Comparison of ENCODE assay signal across 9 cellular contexts in the genomic region with DNA sequence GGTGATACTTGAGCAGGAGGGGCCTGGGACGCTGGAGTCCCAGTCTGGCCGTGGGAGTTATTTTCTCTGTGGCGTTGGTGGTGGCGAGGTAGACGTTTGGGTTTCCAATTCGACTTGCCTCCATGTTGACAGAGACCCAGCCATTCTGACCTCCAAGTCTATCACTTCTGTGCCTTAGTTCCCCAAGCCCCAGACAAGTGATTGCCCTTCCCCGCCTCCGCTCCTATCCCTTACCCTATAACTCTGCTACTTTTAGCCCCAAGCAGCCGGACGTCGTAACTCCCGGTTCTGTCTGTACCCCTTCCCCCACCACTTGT. TPM values are rescaled to one million over a fixed set of nuclear protein-coding genes. Genes with fewer than 3 reads are reported as not detected.
DNase-seq lines count a peak whose midpoint lies in the region; ATAC-seq and TF ChIP-seq lines count a peak whose summit lies in the region.
"Had no signal": no experiment of that assay in that cellular context is flagged by ENCODE, and none has a peak within 500 bp of the region (broad histone marks: within the 10 kb centered on the region; RNA-seq: fewer than 3 reads in every experiment).

No MANE protein-coding gene starts in this region.

- no peaks in the 10 kb centered on the region for H3K9me1 ChIP-seq in IMR-90 (ENCODE audit: insufficient read depth, low read length)

- H3K27ac Mint-ChIP-seq in CD14-positive monocyte (peak overlapping the region; percentile 75 to 95 (median 92)), chondrocyte (ENCODE audit: unreplicated experiment) (peak overlapping the region; percentile 88)
- H3K27ac Mint-ChIP-seq in naive thymus-derived CD8-positive, alpha-beta T cell, result peak overlapping the region; percentile 48 to 98 (median 94)

- peak overlapping the region; percentile 81 for H3K9ac ChIP-seq in IMR-90 (ENCODE audit: low read depth, low read length)

- no peak for TF ChIP-seq RAD21 in IMR-90 (IDR thresholded peaks at IDR 0.05; ENCODE audit: low read length)

- H2BK120ac ChIP-seq in IMR-90 (ENCODE audit: low read depth, low read length), result no peak overlapping the region

- H2BK15ac ChIP-seq in IMR-90 (ENCODE audit: low read depth, low read length), result no peak overlapping the region

- dilution Hi-C loops in IMR-90 (cut with HindIII; ENCODE audit: low sequenced_read_pairs, unreplicated experiment), result no loop called here

- no peak overlapping the region for H2BK5ac ChIP-seq in IMR-90 (ENCODE audit: low read depth, low read length, poor library complexity, severe bottlenecking)

- H4K20me1 ChIP-seq in IMR-90 (ENCODE audit: insufficient read depth, low read length), result peaks cover 11% of the 10 kb centered on the region; the same call in 1 of the 2 replicates

- peak overlapping the region; percentile 96 for H2AK9ac ChIP-seq in IMR-90 (replicated peaks; ENCODE audit: low read depth, low read length, poor library complexity)

- WGBS in IMR-90 (ENCODE audit: extremely low coverage in 2 of 2, insufficient read length in 1 of 2), 2 experiments, result 0% methylated on average over 6 of the region's 12 CpGs; no CpG with 5 or more reads in 1 of the 2 experiments

- peak overlapping the region; percentile 90 to 99 for H4K8ac ChIP-seq in IMR-90 (ENCODE audit: low read depth in 2 of 2, low read length in 2 of 2)

- H3K4me1 Mint-ChIP-seq in CD14-positive monocyte (peaks cover 22% of the 10 kb centered on the region), chondrocyte (ENCODE audit: low read depth) (peaks cover 21% of the 10 kb centered on the region)
- peaks cover 16 to 33% (median 28%) of the 10 kb centered on the region in 4 donors for H3K4me1 Mint-ChIP-seq in naive thymus-derived CD8-positive, alpha-beta T cell

- in situ Hi-C loops in IMR-90 (cut with MboI; ENCODE audit: low sequenced_read_pairs), result no loop called here

- CTCF ChIA-PET in IMR-90 (lab: Yijun Ruan, JAX), result no interaction called here

- peak overlapping the region; percentile 67 for H3K27ac ChIP-seq in IMR-90 (ENCODE audit: insufficient read depth, low read length)

- peaks cover 25 to 32% of the 10 kb centered on the region in 2 experiments for H3K79me1 ChIP-seq in IMR-90 (ENCODE audit: low read depth in 1 of 2, low read length in 2 of 2)

- H3K4me2 ChIP-seq in IMR-90 (ENCODE audit: low read depth, low read length), result peak overlapping the region; percentile 87

- H2BK20ac ChIP-seq in IMR-90 (ENCODE audit: low read depth, low read length), result no peak overlapping the region

- intact Hi-C loops in CD14-positive monocyte (cut with micrococcal nuclease), result loop anchor here in 1 of 2 donors (5.0 kb wide), 1 partner anchor 51 kb away; a partner anchor contains a TSS
- intact Hi-C loops in IMR-90 (cut with micrococcal nuclease), result loop anchor here (2.0 kb wide), 1 partner anchor 52 kb away; a partner anchor contains a TSS

- no peak overlapping the region for H3K18ac ChIP-seq in IMR-90 (ENCODE audit: low read depth, low read length)

- H3K9me3 Mint-ChIP-seq in CD14-positive monocyte (no peaks in the 10 kb centered on the region), chondrocyte (ENCODE audit: low read depth) (no peaks in the 10 kb centered on the region)
- H3K9me3 Mint-ChIP-seq in naive thymus-derived CD8-positive, alpha-beta T cell, result no peaks in the 10 kb centered on the region

- peaks cover 28 to 42% of the 10 kb centered on the region in 2 donors for H3K36me3 Mint-ChIP-seq in CD14-positive monocyte
- peaks cover 8% of the 10 kb centered on the region for H3K36me3 Mint-ChIP-seq in chondrocyte (ENCODE audit: low read depth)
- peaks cover 0 to 26% (median 0%) of the 10 kb centered on the region in 3 donors for H3K36me3 Mint-ChIP-seq in naive thymus-derived CD8-positive, alpha-beta T cell

- H3K9me3 ChIP-seq in IMR-90 (ENCODE audit: control insufficient read depth, insufficient read depth, low read length), result no peaks in the 10 kb centered on the region

- H3K4me3 Mint-ChIP-seq in CD14-positive monocyte, result peak overlapping the region; percentile 87 to 96
- H3K4me3 Mint-ChIP-seq in chondrocyte (ENCODE audit: unreplicated experiment), result peak overlapping the region; percentile 90
- peak overlapping the region; percentile 84 to 94 (median 93) for H3K4me3 Mint-ChIP-seq in naive thymus-derived CD8-positive, alpha-beta T cell

- BruUV-seq in IMR-90 (replicated peaks; lab: Mats Ljungman, UMichigan), result no TSS peak

- H3K56ac ChIP-seq in IMR-90 (ENCODE audit: extremely low read depth, insufficient read depth, low read length), result peak overlapping the region; percentile 65

- TF ChIP-seq POLR2A in IMR-90 (IDR thresholded peaks at IDR 0.05; ENCODE audit: low read depth, low read length), result no peak

- H3K36me3 ChIP-seq in IMR-90 (ENCODE audit: control insufficient read depth, insufficient read depth, low read length), result peaks cover 14% of the 10 kb centered on the region

- H4K91ac ChIP-seq in IMR-90 (ENCODE audit: insufficient read depth, low read depth, low read length), result peak overlapping the region; percentile 50; the same call in 1 of the 2 replicates

- ATAC-seq in IMR-90 (ENCODE audit: low read depth), result 0 out of 2 replicates have a peak, but pooled peaks have one; percentile 1
- ATAC-seq in naive thymus-derived CD8-positive, alpha-beta T cell, result no peak
- ATAC-seq in GM19351 (IDR thresholded peaks at IDR 0.05; ENCODE audit: unreplicated experiment), result no peak

- no peak overlapping the region for H4K5ac ChIP-seq in IMR-90 (ENCODE audit: low read depth, low read length)

- no peak for DNase-seq in CD14-positive monocyte (ENCODE audit: low spot score)
- no peak for DNase-seq in IMR-90
- no peak for DNase-seq in chondrocyte (ENCODE audit: low spot score)
- DNase-seq in naive thymus-derived CD8-positive, alpha-beta T cell, result no peak
- no peak for DNase-seq in NCI-H146 treated with DMSO at 0.1 percent for 48 hours (lab: John Stamatoyannopoulos, UW; ENCODE audit: unreplicated experiment)
- DNase-seq in NK-92 treated with Interleukin-12 subunit alpha and Interleukin-12 subunit beta, amount 100 ng/mL, for 24 hours (lab: John Stamatoyannopoulos, UW), result no peak
- DNase-seq in NK-92 (lab: John Stamatoyannopoulos, UW; ENCODE audit: unreplicated experiment), result no peak

- peak overlapping the region; percentile 73; the same call in 1 of the 2 replicates for H3K23ac ChIP-seq in IMR-90 (ENCODE audit: low read depth, low read length)

- H3K27me3 ChIP-seq in IMR-90 (ENCODE audit: control insufficient read depth, insufficient read depth, low read length), result no peaks in the 10 kb centered on the region

- H2AK5ac ChIP-seq in IMR-90 (ENCODE audit: low read depth, low read length), result peak overlapping the region; percentile 70

- H3K27me3 Mint-ChIP-seq in CD14-positive monocyte (ENCODE audit: low read depth in 3 of 3) (peaks cover 0 to 2% (median 0%) of the 10 kb centered on the region in 3 donors), chondrocyte (ENCODE audit: low read depth) (no peaks in the 10 kb centered on the region)
- no peaks in the 10 kb centered on the region for H3K27me3 Mint-ChIP-seq in naive thymus-derived CD8-positive, alpha-beta T cell

- peaks cover 9% of the 10 kb centered on the region for H3K4me1 ChIP-seq in IMR-90 (ENCODE audit: control insufficient read depth, insufficient read depth, low read length)

- TF ChIP-seq CTCF in CD14-positive monocyte (IDR thresholded peaks at IDR 0.05), result no peak
- TF ChIP-seq CTCF in IMR-90 (conservative IDR thresholded peaks at IDR 0.05; ENCODE audit: low read depth, low read length), result no peak
- TF ChIP-seq CTCF in chondrocyte (IDR thresholded peaks at IDR 0.05), result no peak

- POLR2A ChIA-PET in IMR-90 (lab: Charles Lee; ENCODE audit: unreplicated experiment), result interaction anchor here (1.0 kb wide), 1 partner anchor 45 kb away, joined by 3 read pairs; a partner anchor contains a TSS
- POLR2A ChIA-PET in naive thymus-derived CD8-positive, alpha-beta T cell (lab: Charles Lee), result interaction anchor here (0.5 to 1.2 kb wide), 4 partner anchors 36 to 631 kb away, joined by 3 to 11 read pairs (median 6); a partner anchor contains a TSS

- peak overlapping the region; percentile 75 for H3K4me3 ChIP-seq in IMR-90 (ENCODE audit: insufficient read depth, low read depth, low read length)

- peak overlapping the region; percentile 98 for H2AFZ ChIP-seq in IMR-90 (replicated peaks; ENCODE audit: low read length, poor library complexity)

- peak overlapping the region; percentile 81 for H3K4ac ChIP-seq in IMR-90 (ENCODE audit: low read depth, low read length)

- H3K14ac ChIP-seq in IMR-90 (replicated peaks; ENCODE audit: low read depth, low read length), result peak overlapping the region; percentile 83; the same call in 1 of the 2 replicates

RNA-seq across cellular contexts. Expression of a gene that starts 0.5 kb away (rescaled TPM):
- polyA plus RNA-seq in CD14-positive monocyte, result 10 to 100 TPM; 43.8 to 54.6 TPM
- 52.0 and 53.3 TPM in 2 replicates for total RNA-seq in IMR-90 (2012; rRNA removed)
- polyA plus RNA-seq in IMR-90 (2012; rRNA removed), result 76.8 and 89.9 TPM in 2 replicates
- 74.3 and 78.9 TPM in 2 replicates for polyA plus RNA-seq in IMR-90 (2012; cell fraction: cytosol; rRNA removed)
- polyA plus RNA-seq in IMR-90 (2012; cell fraction: nucleus; rRNA removed; ENCODE audit: low replicate concordance), result 86.9 and 89.0 TPM in 2 replicates
- total RNA-seq in chondrocyte, result 46.4 to 65.7 TPM (median 49.9 TPM) in 3 replicates
- 10 to 100 TPM; 47.5 to 52.1 TPM for total RNA-seq in naive thymus-derived CD8-positive, alpha-beta T cell
- 10 to 100 TPM; 41.4 to 53.3 (median 44.6) TPM for polyA plus RNA-seq in naive thymus-derived CD8-positive, alpha-beta T cell

RNA-seq across cellular contexts. Expression of a gene that starts 17.6 kb away (rescaled TPM):
- not detected for polyA plus RNA-seq in CD14-positive monocyte
- 0.28 and 0.36 TPM in 2 replicates for total RNA-seq in IMR-90 (2012; rRNA removed)
- 1.3 and 1.9 TPM in 2 replicates for polyA plus RNA-seq in IMR-90 (2012; rRNA removed)
- polyA plus RNA-seq in IMR-90 (2012; cell fraction: cytosol; rRNA removed), result 1.3 and 1.4 TPM in 2 replicates
- 0.34 and 0.40 TPM in 2 replicates for polyA plus RNA-seq in IMR-90 (2012; cell fraction: nucleus; rRNA removed; ENCODE audit: low replicate concordance)
- total RNA-seq in chondrocyte, result 0.92 to 1.3 TPM (median 1.00 TPM) in 3 replicates
- under 1 TPM; 0.22 to 0.36 TPM for total RNA-seq in naive thymus-derived CD8-positive, alpha-beta T cell
- polyA plus RNA-seq in naive thymus-derived CD8-positive, alpha-beta T cell, result 1 to 10 TPM; 1.1 to 1.9 (median 1.8) TPM

RNA-seq across cellular contexts. Expression of a gene that starts 33.8 kb away (rescaled TPM):
- polyA plus RNA-seq in CD14-positive monocyte (not detected), IMR-90 (2012; rRNA removed) (not detected in 2 replicates)
- total RNA-seq in IMR-90 (2012; rRNA removed) (not detected in 2 replicates), chondrocyte (not detected in 3 replicates)
- polyA plus RNA-seq in IMR-90 (2012; cell fraction: cytosol; rRNA removed), result not detected in 2 replicates
- polyA plus RNA-seq in IMR-90 (2012; cell fraction: nucleus; rRNA removed; ENCODE audit: low replicate concordance), result not detected in 2 replicates
- total RNA-seq in naive thymus-derived CD8-positive, alpha-beta T cell, result not detected
- not detected for polyA plus RNA-seq in naive thymus-derived CD8-positive, alpha-beta T cell
- total RNA-seq: myocyte had no signal

RNA-seq across cellular contexts. Expression of a gene that starts 35.8 kb away (rescaled TPM):
- 10 to 100 TPM; 43.6 to 50.7 TPM for polyA plus RNA-seq in CD14-positive monocyte
- 75.3 and 86.9 TPM in 2 replicates for total RNA-seq in IMR-90 (2012; rRNA removed)
- 116 and 117 TPM in 2 replicates for polyA plus RNA-seq in IMR-90 (2012; rRNA removed)
- 63.8 and 73.5 TPM in 2 replicates for polyA plus RNA-seq in IMR-90 (2012; cell fraction: cytosol; rRNA removed)
- 407 and 458 TPM in 2 replicates for polyA plus RNA-seq in IMR-90 (2012; cell fraction: nucleus; rRNA removed; ENCODE audit: low replicate concordance)
- 106 to 120 TPM (median 108 TPM) in 3 replicates for total RNA-seq in chondrocyte
- 100 to 1,000 TPM; 185 to 196 TPM for total RNA-seq in naive thymus-derived CD8-positive, alpha-beta T cell
- 100 to 1,000 TPM in 1 of 3 donors, 10 to 100 TPM in 2; 79.9 to 115 (median 96.6) TPM for polyA plus RNA-seq in naive thymus-derived CD8-positive, alpha-beta T cell

RNA-seq across cellular contexts. Expression of a gene that starts 45.4 kb away (rescaled TPM):
- polyA plus RNA-seq in CD14-positive monocyte (1,000 to 10,000 TPM in 1 of 2 donors, 100 to 1,000 TPM in 1; 689 to 1,038 TPM), IMR-90 (2012; rRNA removed) (3,500 and 3,524 TPM in 2 replicates)
- total RNA-seq in IMR-90 (2012; rRNA removed) (320 and 410 TPM in 2 replicates), chondrocyte (1,022 to 1,375 TPM (median 1,065 TPM) in 3 replicates)
- 4,203 and 4,770 TPM in 2 replicates for polyA plus RNA-seq in IMR-90 (2012; cell fraction: cytosol; rRNA removed)
- 1,551 and 1,592 TPM in 2 replicates for polyA plus RNA-seq in IMR-90 (2012; cell fraction: nucleus; rRNA removed; ENCODE audit: low replicate concordance)
- 1,000 to 10,000 TPM; 3,730 to 3,760 TPM for total RNA-seq in naive thymus-derived CD8-positive, alpha-beta T cell
- 1,000 to 10,000 TPM; 2,588 to 2,812 (median 2,742) TPM for polyA plus RNA-seq in naive thymus-derived CD8-positive, alpha-beta T cell
